ENCODE assay signal across 13 cellular contexts in genomic region chr18:58013241-58014211, GRCh38. TPM values are rescaled to one million over a fixed set of nuclear protein-coding genes. Genes with fewer than 3 reads are reported as not detected.
DNase-seq lines count a peak whose midpoint lies in the region; ATAC-seq, FAIRE-seq and TF ChIP-seq lines count a peak whose summit lies in the region.
"Had no signal": no experiment of that assay in that cellular context is flagged by ENCODE, and none has a peak within 500 bp of the region (broad histone marks: within the 10 kb centered on the region; RNA-seq: fewer than 3 reads in every experiment).

No MANE protein-coding gene starts in this region.

- no peak overlapping the region for H3K4me3 Mint-ChIP-seq in MCF 10A (ENCODE audit: unreplicated experiment)
- H3K4me3 Mint-ChIP-seq: activated T-cell treated with anti-CD3 and anti-CD28 coated beads, Interleukin-2, amount 50 U/mL, for 4 hours had no signal

- no peak overlapping the region for H3K9ac ChIP-seq in keratinocyte (ENCODE audit: control insufficient read depth, extremely low read depth, insufficient read depth, low read length)

- ATAC-seq in aorta (ENCODE audit: low FRiP score), result no peak
- no peak for ATAC-seq in HG03097 (IDR thresholded peaks at IDR 0.05; ENCODE audit: low FRiP score, unreplicated experiment)
- ATAC-seq: activated T-cell treated with anti-CD3 and anti-CD28 coated beads, Interleukin-2, amount 50 U/mL, for 4 hours had no signal

- TF ChIP-seq POLR2A in breast epithelium (IDR thresholded peaks at IDR 0.05) (no peak), thyroid gland (IDR thresholded peaks at IDR 0.05) (no peak)

- no peaks in the 10 kb centered on the region for H3K27me3 Mint-ChIP-seq in MCF 10A (ENCODE audit: insufficient read depth, unreplicated experiment)

- no peaks in the 10 kb centered on the region for H4K20me1 ChIP-seq in keratinocyte (ENCODE audit: control insufficient read depth, extremely low read depth, insufficient read depth, low read length)

- H3K36me3 Mint-ChIP-seq in MCF 10A (ENCODE audit: insufficient read depth, unreplicated experiment), result no peaks in the 10 kb centered on the region

- CTCF ChIA-PET in MCF 10A (lab: Yijun Ruan, JAX), result interaction anchor here (0.6 kb wide), 2 partner anchors 332 to 503 kb away, joined by 3 to 5 read pairs; no protein-coding TSS in a partner anchor
- CTCF ChIA-PET in RWPE1 (lab: Yijun Ruan, JAX), result no interaction called here

- DNase-seq in MCF 10A (ENCODE audit: unreplicated experiment), result peak; percentile 86
- no peak for DNase-seq in breast epithelium (ENCODE audit: low spot score in 2 of 2)
- DNase-seq in RWPE1 (ENCODE audit: low spot score), result peak; percentile 48
- no peak for DNase-seq in keratinocyte (ENCODE audit: low read depth, low spot score)
- no peak for DNase-seq in aorta
- DNase-seq in T-helper 2 cell, result no peak
- DNase-seq in thyroid gland, result no peak
- DNase-seq: activated T-cell treated with anti-CD3 and anti-CD28 coated beads, Interleukin-2, amount 50 U/mL, for 4 hours; islet precursor cell; NCI-H2029 treated with DMSO at 0.1 percent for 48 hours; occipital lobe; stimulated activated CD4-positive, alpha-beta T cell treated with anti-CD3 and anti-CD28 coated beads, Interleukin-2, amount 100 ng/mL, for 48 hours had no signal

- no peak overlapping the region for H3K27ac Mint-ChIP-seq in MCF 10A (ENCODE audit: low read depth, unreplicated experiment)

- H2AFZ ChIP-seq in keratinocyte (ENCODE audit: control insufficient read depth, low read length), result no peak overlapping the region

- H3K36me3 ChIP-seq in breast epithelium (no peaks in the 10 kb centered on the region), keratinocyte (ENCODE audit: control insufficient read depth in 2 of 2, extremely low read depth in 1 of 2, insufficient read depth in 2 of 2, low read length in 2 of 2) (no peaks in the 10 kb centered on the region), aorta (ENCODE audit: control insufficient read depth in 1 of 2, insufficient read depth in 2 of 2, low read length in 1 of 2) (no peaks in the 10 kb centered on the region), thyroid gland (no peaks in the 10 kb centered on the region)

- H3K9me1 ChIP-seq in keratinocyte (ENCODE audit: control insufficient read depth, extremely low read depth, insufficient read depth, low read length), result no peaks in the 10 kb centered on the region

- H3K9me3 Mint-ChIP-seq in MCF 10A (ENCODE audit: unreplicated experiment), result no peaks in the 10 kb centered on the region

- H3K4me3 ChIP-seq in breast epithelium (no peak overlapping the region), keratinocyte (ENCODE audit: control insufficient read depth in 2 of 3, extremely low read depth in 1 of 3, insufficient read depth in 2 of 3, low read depth in 1 of 3, low read length in 3 of 3) (no peak overlapping the region), aorta (ENCODE audit: low read length in 2 of 2) (no peak overlapping the region), thyroid gland (replicated peaks in 1 of 3) (no peak overlapping the region)

- H3K4me1 Mint-ChIP-seq in MCF 10A (ENCODE audit: insufficient read depth, unreplicated experiment), result peaks cover 10% of the 10 kb centered on the region

- POLR2A ChIA-PET in MCF 10A (lab: Yijun Ruan, JAX), result interaction anchor here (0.7 to 1.8 kb wide), 6 partner anchors 9 to 208 kb away, joined by 3 to 5 read pairs (median 4); no protein-coding TSS in a partner anchor
- POLR2A ChIA-PET in RWPE1 (lab: Yijun Ruan, JAX; ENCODE audit: low non-redundant PET), result no interaction called here

- FAIRE-seq in keratinocyte (lab: Jason Lieb, UNC), result peak; percentile 88

- H3K9me3 ChIP-seq in breast epithelium (peaks cover 0 to 10% of the 10 kb centered on the region in 2 donors), keratinocyte (ENCODE audit: control insufficient read depth, low read depth, low read length) (no peaks in the 10 kb centered on the region), aorta (ENCODE audit: control insufficient read depth, low read length) (no peaks in the 10 kb centered on the region), thyroid gland (no peaks in the 10 kb centered on the region)

- TF ChIP-seq CTCF in MCF 10A (IDR thresholded peaks at IDR 0.05; ENCODE audit: unreplicated experiment) (no peak), breast epithelium (IDR thresholded peaks at IDR 0.05) (no peak), RWPE1 (conservative IDR thresholded peaks at IDR 0.05; ENCODE audit: low read depth) (no peak), keratinocyte (optimal IDR thresholded peaks at IDR 0.05 in 1 of 3, IDR thresholded peaks at IDR 0.05 in 1 of 3, conservative IDR thresholded peaks at IDR 0.05 in 1 of 3; ENCODE audit: extremely low read depth in 1 of 3, insufficient read depth in 2 of 3, low read length in 3 of 3) (no peak), thyroid gland (IDR thresholded peaks at IDR 0.05) (no peak)

- dilution Hi-C loops in keratinocyte (cut with MboI; ENCODE audit: extremely low pct_ligation_motif_present, low sequenced_read_pairs), result no loop called here

- BruUV-seq in MCF 10A (replicated peaks; lab: Mats Ljungman, UMichigan), result no TSS peak

- no peaks in the 10 kb centered on the region for H3K79me2 ChIP-seq in keratinocyte (ENCODE audit: control insufficient read depth, insufficient read depth, low read length)

- H3K4me2 ChIP-seq in keratinocyte (ENCODE audit: control insufficient read depth, extremely low read depth, insufficient read depth, low read depth, low read length), result peak overlapping the region; percentile 40

- H3K4me1 ChIP-seq in breast epithelium, result no peaks in the 10 kb centered on the region
- H3K4me1 ChIP-seq in keratinocyte (ENCODE audit: control insufficient read depth, extremely low read depth, insufficient read depth, low read length), result peaks cover 14% of the 10 kb centered on the region
- no peaks in the 10 kb centered on the region for H3K4me1 ChIP-seq in aorta (ENCODE audit: control insufficient read depth in 1 of 2, insufficient read depth in 2 of 2, low read length in 2 of 2)
- H3K4me1 ChIP-seq in thyroid gland, result no peaks in the 10 kb centered on the region

- intact Hi-C loops in MCF 10A (cut with micrococcal nuclease) (no loop called here), breast epithelium (cut with DNase I; ENCODE audit: low total_unique reads) (no loop called here), aorta (cut with DNase I) (no loop called here), thyroid gland (cut with DNase I) (no loop called here)

- 53 to 54% methylated on average over 8 of the region's 8 CpGs for WGBS in aorta, 2 donors
- whole genome bisulfite sequencing in thyroid gland, 2 donors, result 62 to 65% methylated on average over 8 of the region's 8 CpGs

- H3K27ac ChIP-seq in breast epithelium, result no peak overlapping the region
- H3K27ac ChIP-seq in RWPE1, result no peak overlapping the region
- H3K27ac ChIP-seq in keratinocyte (ENCODE audit: control insufficient read depth, insufficient read depth, low read length), result peak overlapping the region; percentile 44
- no peak overlapping the region for H3K27ac ChIP-seq in aorta (ENCODE audit: low read depth in 1 of 2, low read length in 2 of 2)
- no peak overlapping the region for H3K27ac ChIP-seq in thyroid gland

- H3K27me3 ChIP-seq in breast epithelium (no peaks in the 10 kb centered on the region), keratinocyte (ENCODE audit: control insufficient read depth, extremely low read depth, insufficient read depth, low read length) (no peaks in the 10 kb centered on the region), aorta (ENCODE audit: control insufficient read depth in 1 of 2, insufficient read depth in 2 of 2, low read length in 1 of 2) (no peaks in the 10 kb centered on the region), thyroid gland (no peaks in the 10 kb centered on the region)

RNA-seq across cellular contexts. Expression of gene NEDD4L, which starts 30.5 kb away (rescaled TPM):
- total RNA-seq in MCF 10A (2022) (75.1 and 108 TPM in 2 replicates), breast epithelium (100 to 1,000 TPM in 2 of 3 donors, 10 to 100 TPM in 1; 26.2 to 162 (median 106) TPM), aorta (10 to 100 TPM; 20.9 to 24.0 TPM), thyroid gland (100 to 1,000 TPM in 1 of 4 donors, 10 to 100 TPM in 3; 61.5 to 105 (median 78.0) TPM)
- polyA plus RNA-seq in keratinocyte (27.3 to 80.8 TPM (median 52.6 TPM) in 3 replicates), aorta (10 to 100 TPM in 1 of 2 donors, 1 to 10 TPM in 1; 4.0 to 14.8 TPM)
- polyA plus RNA-seq in keratinocyte (2011; ENCODE audit: low read depth), result 109 TPM
- polyA plus RNA-seq in keratinocyte (2011; cell fraction: cytosol; rRNA removed), result 39.3 and 48.6 TPM in 2 replicates
- 117 and 140 TPM in 2 replicates for polyA plus RNA-seq in keratinocyte (2011; cell fraction: nucleus; rRNA removed)
- polyA plus RNA-seq in keratinocyte (2012; ENCODE audit: low replicate concordance), result 77.8 and 96.4 TPM in 2 replicates
- 65.0 to 149 TPM (median 125 TPM) in 3 replicates for polyA minus RNA-seq in keratinocyte
- 26.9 TPM for polyA minus RNA-seq in keratinocyte (2011; cell fraction: cytosol; rRNA and poly(A)+ RNA removed)
- 108 and 202 TPM in 2 replicates for polyA minus RNA-seq in keratinocyte (2011; cell fraction: nucleus; rRNA and poly(A)+ RNA removed)

Comparison
In these comparisons a context has a peak if more than half of its experiments do, and no peak if none do; other contexts are left out.
1. DNase-seq: peak in MCF 10A (single experiment) and RWPE1 (single experiment); none in breast epithelium (0 of 2), keratinocyte (single experiment), aorta (0 of 2), T-helper 2 cell (0 of 5) and thyroid gland (0 of 2).